Comparison of ENCODE assay signal across 8 cellular contexts in genomic region chr9:98806394-98807069, GRCh38. TPM values are rescaled to one million over a fixed set of nuclear protein-coding genes. Genes with fewer than 3 reads are reported as not detected.
A peak's percentile ranks its signal among the peaks of the same experiment; 100 is the strongest.
DNase-seq lines count a peak whose midpoint lies in the region; ATAC-seq and TF ChIP-seq lines count a peak whose summit lies in the region.

No MANE protein-coding gene starts in this region.

- H3K4ac ChIP-seq in mesendoderm (ENCODE audit: low read depth, low read length): no peak overlapping the region

- H2AK5ac ChIP-seq in mesendoderm (ENCODE audit: low read length): no peak overlapping the region

- H4K5ac ChIP-seq in mesendoderm (ENCODE audit: low read length): no peak overlapping the region

- no peak overlapping the region for H3K9ac ChIP-seq in mesendoderm (ENCODE audit: low read length)

- no peak overlapping the region for H3K23ac ChIP-seq in mesendoderm (ENCODE audit: low read length)

- H2BK5ac ChIP-seq in mesendoderm (ENCODE audit: low read length): no peak overlapping the region

- TF ChIP-seq POLR2A in Peyer's patch (IDR thresholded peaks at IDR 0.05) (no peak), esophagus squamous epithelium (IDR thresholded peaks at IDR 0.05) (no peak), sigmoid colon (IDR thresholded peaks at IDR 0.05) (no peak)

- H3K18ac ChIP-seq in mesendoderm (ENCODE audit: low read length): no peak overlapping the region

- no peak for TF ChIP-seq EP300 in sigmoid colon (IDR thresholded peaks at IDR 0.05)

- H3K4me3 ChIP-seq in Peyer's patch (peak overlapping the region in 1 of 4 donors; percentile 1), esophagus squamous epithelium (peak overlapping the region in 2 of 4 donors; percentile 2 to 59), sigmoid colon (peak overlapping the region in 3 of 4 donors; percentile 61 to 64 (median 62)), mesendoderm (ENCODE audit: low read length) (no peak overlapping the region)

- H3K79me1 ChIP-seq in mesendoderm (ENCODE audit: low read length): no peaks in the 10 kb centered on the region

- H3K36me3 ChIP-seq in Peyer's patch: no peaks in the 10 kb centered on the region
- no peaks in the 10 kb centered on the region for H3K36me3 ChIP-seq in esophagus squamous epithelium
- H3K36me3 ChIP-seq in sigmoid colon: no peaks in the 10 kb centered on the region
- no peaks in the 10 kb centered on the region for H3K36me3 ChIP-seq in mesendoderm (ENCODE audit: control insufficient read depth, insufficient read depth, low read length)

- H3K56ac ChIP-seq in mesendoderm (ENCODE audit: low read length): no peak overlapping the region

- intact Hi-C loops in esophagus squamous epithelium (cut with DNase I) (no loop called here), sigmoid colon (cut with DNase I) (loop anchor here (5.0 to 10.0 kb wide), 4 partner anchors 41 to 1011 kb away; partner anchors contain the start of genes ALG2 and SEC61B), left ventricle myocardium superior (cut with micrococcal nuclease) (no loop called here)

- no peaks in the 10 kb centered on the region for H3K27me3 ChIP-seq in Peyer's patch
- no peaks in the 10 kb centered on the region for H3K27me3 ChIP-seq in esophagus squamous epithelium
- H3K27me3 ChIP-seq in sigmoid colon: no peaks in the 10 kb centered on the region
- no peaks in the 10 kb centered on the region for H3K27me3 ChIP-seq in mesendoderm (ENCODE audit: insufficient read depth, low read length, poor library complexity)

- peak; percentile 23 for DNase-seq in NCI-H1092 treated with DMSO at 0.1 percent for 48 hours (lab: John Stamatoyannopoulos, UW)
- DNase-seq in NCI-H1092 (lab: John Stamatoyannopoulos, UW): no peak
- DNase-seq in Peyer's patch: peak in 1 of 3 donors; percentile 45
- DNase-seq in esophagus squamous epithelium (lab: John Stamatoyannopoulos, UW): no peak
- DNase-seq in sigmoid colon: peak; percentile 77
- no peak for DNase-seq in GM19238 (ENCODE audit: insufficient read length, low spot score)
- no peak for DNase-seq in left ventricle myocardium superior
- no peak for DNase-seq in mesendoderm

- H3K27ac ChIP-seq in Peyer's patch: peak overlapping the region in 3 of 4 donors; percentile 8 to 87 (median 86)
- peak overlapping the region; percentile 63 to 83 (median 77) for H3K27ac ChIP-seq in esophagus squamous epithelium
- H3K27ac ChIP-seq in sigmoid colon: peak overlapping the region; percentile 83 to 90 (median 86)
- H3K27ac ChIP-seq in mesendoderm (ENCODE audit: low read depth, low read length): no peak overlapping the region

- H3K4me2 ChIP-seq in mesendoderm (ENCODE audit: low read length): no peak overlapping the region

- peak in 3 of 6 experiments; percentile 23 to 42 (median 29) for TF ChIP-seq CTCF in Peyer's patch (IDR thresholded peaks at IDR 0.05)
- TF ChIP-seq CTCF in esophagus squamous epithelium (IDR thresholded peaks at IDR 0.05): peak in 3 of 6 experiments; percentile 28 to 49 (median 29)
- peak in 2 of 4 experiments; percentile 21 to 25 for TF ChIP-seq CTCF in sigmoid colon (IDR thresholded peaks at IDR 0.05)

- no peaks in the 10 kb centered on the region for H3K79me2 ChIP-seq in mesendoderm (ENCODE audit: control insufficient read depth, insufficient read depth, low read length)

- no peak for ATAC-seq in left ventricle myocardium superior

- H3K9me3 ChIP-seq in Peyer's patch (no peaks in the 10 kb centered on the region), esophagus squamous epithelium (no peaks in the 10 kb centered on the region), sigmoid colon (no peaks in the 10 kb centered on the region)

- peaks cover 0 to 45% (median 4%) of the 10 kb centered on the region in 4 donors for H3K4me1 ChIP-seq in Peyer's patch
- peaks cover 21 to 96% (median 51%) of the 10 kb centered on the region in 3 donors for H3K4me1 ChIP-seq in esophagus squamous epithelium
- H3K4me1 ChIP-seq in sigmoid colon: peaks cover 0 to 68% (median 51%) of the 10 kb centered on the region in 4 donors
- H3K4me1 ChIP-seq in mesendoderm (ENCODE audit: control insufficient read depth, low read depth, low read length): no peaks in the 10 kb centered on the region

- 57 to 64% methylated on average over 9 of the region's 9 CpGs for WGBS in esophagus squamous epithelium, 2 donors
- WGBS in sigmoid colon, 2 donors: 75 to 80% methylated on average over 9 of the region's 9 CpGs
- 100% methylated on average over 2 of the region's 9 CpGs for WGBS in mesendoderm (ENCODE audit: extremely low coverage, insufficient coverage, low lambda C conversion rate)

- H2BK120ac ChIP-seq in mesendoderm (ENCODE audit: low read depth, low read length): no peak overlapping the region

- H2BK15ac ChIP-seq in mesendoderm (replicated peaks; ENCODE audit: low read depth): no peak overlapping the region

- H4K8ac ChIP-seq in mesendoderm (ENCODE audit: low read depth, low read length): no peak overlapping the region

RNA-seq across cellular contexts. Expression of gene GALNT12, which starts 0.9 kb away (rescaled TPM):
- 100 to 1,000 TPM in 2 of 4 donors, 10 to 100 TPM in 2; 73.6 to 118 (median 93.0) TPM for total RNA-seq in Peyer's patch
- total RNA-seq in esophagus squamous epithelium: 10 to 100 TPM; 17.5 to 25.9 (median 21.1) TPM
- total RNA-seq in sigmoid colon: 10 to 100 TPM; 11.5 to 18.9 (median 15.7) TPM
- polyA plus RNA-seq in sigmoid colon: 10 to 100 TPM; 23.6 to 34.2 (median 30.5) TPM
- total RNA-seq in left ventricle myocardium superior: 0.64 TPM
- 5.1 TPM for polyA plus RNA-seq in mesendoderm (2013, experiment 1 of 2)
- polyA plus RNA-seq in mesendoderm (2013, experiment 2 of 2): 5.4 TPM

RNA-seq across cellular contexts. Expression of gene ANKS6, which starts 10.2 kb away (rescaled TPM):
- total RNA-seq in Peyer's patch (10 to 100 TPM; 39.8 to 79.6 (median 54.6) TPM), esophagus squamous epithelium (10 to 100 TPM; 11.0 to 21.7 (median 15.3) TPM), sigmoid colon (10 to 100 TPM; 10.2 to 22.8 (median 16.4) TPM), left ventricle myocardium superior (4.0 TPM)
- 10 to 100 TPM in 1 of 3 donors, 1 to 10 TPM in 2; 5.4 to 14.4 (median 6.0) TPM for polyA plus RNA-seq in sigmoid colon
- polyA plus RNA-seq in mesendoderm (2013, experiment 1 of 2): 34.5 TPM
- 36.6 TPM for polyA plus RNA-seq in mesendoderm (2013, experiment 2 of 2)

Comparison
In these comparisons a context has a peak if more than half of its experiments do, and no peak if none do; other contexts are left out.
1. DNase-seq: peak in NCI-H1092 treated with DMSO at 0.1 percent for 48 hours (single experiment) and sigmoid colon (single experiment); none in NCI-H1092 (single experiment), esophagus squamous epithelium (single experiment), GM19238 (single experiment), left ventricle myocardium superior (single experiment) and mesendoderm (single experiment).